In the genomic region with DNA sequence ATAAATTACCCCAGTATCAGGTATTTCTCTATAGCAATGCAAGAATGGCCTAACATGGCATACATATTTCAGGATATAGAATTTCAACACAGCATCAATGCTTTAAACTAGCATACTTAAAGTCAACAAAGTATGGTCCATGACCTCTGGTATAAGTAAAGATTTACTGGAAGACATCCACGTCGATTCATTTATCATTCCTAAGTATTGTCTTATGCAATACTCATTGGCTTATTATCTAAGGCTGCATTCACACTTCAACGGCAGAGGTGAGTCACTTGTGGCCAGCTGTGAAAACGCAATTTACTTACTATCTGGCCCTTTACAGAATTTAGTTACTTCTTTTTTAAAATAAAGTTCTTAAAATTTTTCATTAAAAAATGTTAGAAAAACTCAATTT, we compare ENCODE assay signal across 14 cellular contexts. TPM values are rescaled to one million over a fixed set of nuclear protein-coding genes. Genes with fewer than 3 reads are reported as not detected.
A peak's percentile ranks its signal among the peaks of the same experiment; 100 is the strongest.
DNase-seq lines count a peak whose midpoint lies in the region; ATAC-seq and TF ChIP-seq lines count a peak whose summit lies in the region.
"Had no signal": no experiment of that assay in that cellular context is flagged by ENCODE, and none has a peak within 500 bp of the region (broad histone marks: within the 10 kb centered on the region; RNA-seq: fewer than 3 reads in every experiment).

No MANE protein-coding gene starts in this region.

- H3K36me3 ChIP-seq in RWPE2 (ENCODE audit: low read depth) (0 out of 2 replicates have a peak, but pooled peaks cover 7% of the 10 kb centered on the region), osteoblast (ENCODE audit: insufficient read depth, low read length) (no peaks in the 10 kb centered on the region), sigmoid colon (no peaks in the 10 kb centered on the region)

- H3K79me2 ChIP-seq in osteoblast (ENCODE audit: insufficient read depth, low read length): peaks cover 2% of the 10 kb centered on the region

- no peak overlapping the region for H3K27ac Mint-ChIP-seq in effector memory CD8-positive, alpha-beta T cell
- H3K27ac Mint-ChIP-seq: CD8-positive, alpha-beta T cell had no signal

- intact Hi-C loops in sigmoid colon (cut with DNase I): no loop called here

- DNase-seq in HPDE6-E6E7 (ENCODE audit: extremely low spot score) (peak; percentile 33), RWPE2 (ENCODE audit: low spot score) (no peak), fibroblast of gingiva (ENCODE audit: low read depth) (peak; percentile 48), osteoblast (ENCODE audit: insufficient read length, low spot score, missing footprints) (peak; percentile 60), sigmoid colon (no peak)
- no peak for DNase-seq in effector CD8-positive, alpha-beta T cell (lab: John Stamatoyannopoulos, UW)
- no peak for DNase-seq in effector memory CD8-positive, alpha-beta T cell
- DNase-seq: activated CD4-positive, CD25-positive, alpha-beta regulatory T cell; activated CD8-positive, alpha-beta memory T cell treated with anti-CD3 and anti-CD28 coated beads, Interleukin-2, amount 50 U/mL, for 48 hours; activated naive CD4-positive, alpha-beta T cell treated with anti-CD3 and anti-CD28 coated beads, Interleukin-2, amount 50 U/mL, for 16 hours; CD8-positive, alpha-beta T cell; H7 had no signal

- H4K20me1 ChIP-seq in osteoblast (ENCODE audit: insufficient read depth, low read length): no peaks in the 10 kb centered on the region

- H3K4me3 Mint-ChIP-seq in effector memory CD8-positive, alpha-beta T cell: no peak overlapping the region
- H3K4me3 Mint-ChIP-seq: CD8-positive, alpha-beta T cell; nephron had no signal

- H3K4me3 ChIP-seq in RWPE2 (ENCODE audit: severe bottlenecking) (no peak overlapping the region), osteoblast (ENCODE audit: insufficient read depth, low read length) (no peak overlapping the region), sigmoid colon (no peak overlapping the region)
- H3K4me3 ChIP-seq: smooth muscle cell had no signal

- no peaks in the 10 kb centered on the region for H3K27me3 Mint-ChIP-seq in effector memory CD8-positive, alpha-beta T cell

- TF ChIP-seq CTCF in RWPE2 (IDR thresholded peaks at IDR 0.05; ENCODE audit: poor library complexity, severe bottlenecking): no peak
- TF ChIP-seq CTCF in osteoblast (IDR thresholded peaks at IDR 0.05; ENCODE audit: extremely low read depth, low read depth, low read length): no peak
- no peak for TF ChIP-seq CTCF in sigmoid colon (IDR thresholded peaks at IDR 0.05)

- H3K4me1 Mint-ChIP-seq in effector memory CD8-positive, alpha-beta T cell (ENCODE audit: low read depth in 2 of 2): no peaks in the 10 kb centered on the region

- TF ChIP-seq EP300 in sigmoid colon (IDR thresholded peaks at IDR 0.05): no peak

- H3K36me3 Mint-ChIP-seq in effector memory CD8-positive, alpha-beta T cell (ENCODE audit: insufficient read depth): no peaks in the 10 kb centered on the region

- no peak overlapping the region for H3K4me2 ChIP-seq in osteoblast (ENCODE audit: insufficient read depth, low read length)
- H3K4me2 ChIP-seq: smooth muscle cell had no signal

- H3K9me3 ChIP-seq in RWPE2 (ENCODE audit: severe bottlenecking): no peaks in the 10 kb centered on the region
- H3K9me3 ChIP-seq in osteoblast (ENCODE audit: low read depth, low read length): no peaks in the 10 kb centered on the region
- H3K9me3 ChIP-seq in sigmoid colon: no peaks in the 10 kb centered on the region

- H3K27ac ChIP-seq in RWPE2 (ENCODE audit: poor library complexity, severe bottlenecking) (peak overlapping the region; percentile 73), osteoblast (ENCODE audit: low read depth, low read length) (no peak overlapping the region), sigmoid colon (no peak overlapping the region)

- H3K27me3 ChIP-seq in RWPE2 (ENCODE audit: insufficient read depth, poor library complexity, severe bottlenecking) (no peaks in the 10 kb centered on the region), osteoblast (ENCODE audit: insufficient read depth, low read length) (no peaks in the 10 kb centered on the region), sigmoid colon (no peaks in the 10 kb centered on the region)

- peak; percentile 68 for ATAC-seq in RWPE2 (ENCODE audit: low read depth)
- ATAC-seq in effector memory CD8-positive, alpha-beta T cell (replicated peaks): no peak
- ATAC-seq: CD8-positive, alpha-beta T cell had no signal

- peaks cover 38% of the 10 kb centered on the region for H3K4me1 ChIP-seq in RWPE2 (ENCODE audit: insufficient read depth, poor library complexity, severe bottlenecking)
- H3K4me1 ChIP-seq in osteoblast (ENCODE audit: insufficient read depth, low read length): peaks cover 21% of the 10 kb centered on the region
- H3K4me1 ChIP-seq in sigmoid colon: peaks cover 0 to 51% (median 27%) of the 10 kb centered on the region in 4 donors

- peaks cover 8 to 25% of the 10 kb centered on the region in 2 donors for H3K9me3 Mint-ChIP-seq in effector memory CD8-positive, alpha-beta T cell
- H3K9me3 Mint-ChIP-seq: CD8-positive, alpha-beta T cell; nephron had no signal

- WGBS in sigmoid colon, 2 donors: 54 to 69% methylated on average over 4 of the region's 4 CpGs

- no peak overlapping the region for H2AFZ ChIP-seq in osteoblast (ENCODE audit: low read length)

- TF ChIP-seq POLR2A in sigmoid colon (IDR thresholded peaks at IDR 0.05): no peak

RNA-seq across cellular contexts. Expression of a gene that starts 42.6 kb away (rescaled TPM):
- 25.3 and 26.2 TPM in 2 replicates for total RNA-seq in osteoblast
- 10 to 100 TPM; 51.6 to 86.1 (median 65.5) TPM for total RNA-seq in sigmoid colon
- 10 to 100 TPM in 1 of 3 donors, 1 to 10 TPM in 2; 4.4 to 16.2 (median 6.0) TPM for polyA plus RNA-seq in sigmoid colon

Comparison
In these comparisons a context has a peak if more than half of its experiments do, and no peak if none do; other contexts are left out.
1. DNase-seq: peak in HPDE6-E6E7 (single experiment), fibroblast of gingiva (single experiment) and osteoblast (single experiment); none in RWPE2 (single experiment), effector CD8-positive, alpha-beta T cell (single experiment), sigmoid colon (single experiment) and effector memory CD8-positive, alpha-beta T cell (0 of 3).